In the genomic region with DNA sequence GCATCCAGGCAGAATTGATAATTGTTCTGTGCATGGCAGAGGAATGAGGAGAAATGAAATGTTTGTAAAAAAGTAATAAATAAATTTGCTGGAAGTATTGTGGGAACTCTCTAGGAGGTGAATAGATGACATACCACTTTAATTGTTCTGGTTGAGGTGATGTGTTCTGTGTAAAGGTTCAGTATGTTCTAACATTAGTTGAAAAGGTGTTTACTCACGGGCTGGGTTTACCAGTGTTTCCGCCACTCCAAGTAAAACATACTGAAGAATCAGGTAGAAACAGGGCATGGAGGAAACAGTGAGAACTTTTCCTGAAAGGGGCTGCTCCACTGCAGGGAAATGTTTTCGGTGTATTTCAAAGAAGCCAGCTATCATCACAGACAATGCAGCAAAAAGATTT, we compare ENCODE assay signal across 19 cellular contexts. TPM values are rescaled to one million over a fixed set of nuclear protein-coding genes. Genes with fewer than 3 reads are reported as not detected.
DNase-seq lines count a peak whose midpoint lies in the region; ATAC-seq and TF ChIP-seq lines count a peak whose summit lies in the region.
"Had no signal": no experiment of that assay in that cellular context is flagged by ENCODE, and none has a peak within 500 bp of the region (broad histone marks: within the 10 kb centered on the region; RNA-seq: fewer than 3 reads in every experiment).

No MANE protein-coding gene starts in this region.

- TF ChIP-seq CTCF in neural progenitor cell (IDR thresholded peaks at IDR 0.05) (no peak), stomach (IDR thresholded peaks at IDR 0.05) (no peak)

- H3K27me3 ChIP-seq in neural progenitor cell (no peaks in the 10 kb centered on the region), stomach (no peaks in the 10 kb centered on the region)
- H3K27me3 ChIP-seq: BE2C, BLaER1 had no signal

- peak; percentile 45 for ATAC-seq in left colon

- no peaks in the 10 kb centered on the region for H3K79me2 ChIP-seq in neural progenitor cell (ENCODE audit: low read depth)

- no peaks in the 10 kb centered on the region for H3K36me3 Mint-ChIP-seq in neural progenitor cell
- H3K36me3 Mint-ChIP-seq: CD14-positive monocyte; CD4-positive, alpha-beta memory T cell; CD4-positive, CD25-positive, alpha-beta regulatory T cell; CD8-positive, alpha-beta memory T cell had no signal

- no peak for TF ChIP-seq EP300 in stomach (IDR thresholded peaks at IDR 0.05)

- H3K4me1 Mint-ChIP-seq in neural progenitor cell = no peaks in the 10 kb centered on the region
- H3K4me1 Mint-ChIP-seq: CD14-positive monocyte; CD4-positive, alpha-beta memory T cell; CD4-positive, CD25-positive, alpha-beta regulatory T cell; CD8-positive, alpha-beta memory T cell had no signal

- H3K9ac ChIP-seq in neural progenitor cell = no peak overlapping the region
- H3K9ac ChIP-seq: BLaER1 had no signal

- H3K4me3 Mint-ChIP-seq in neural progenitor cell = no peak overlapping the region
- H3K4me3 Mint-ChIP-seq: CD14-positive monocyte; CD4-positive, alpha-beta memory T cell; CD4-positive, CD25-positive, alpha-beta regulatory T cell; CD8-positive, alpha-beta memory T cell had no signal

- H3K4me2 ChIP-seq in neural progenitor cell = no peak overlapping the region
- H3K4me2 ChIP-seq: BLaER1 had no signal

- no peak for DNase-seq in left colon
- no peak for DNase-seq in neural progenitor cell (ENCODE audit: low spot score)
- peak; percentile 27 for DNase-seq in stomach
- DNase-seq in DMS 273 (lab: John Stamatoyannopoulos, UW; ENCODE audit: unreplicated experiment) = no peak
- DNase-seq in SHP77 treated with DMSO at 0.1 percent for 48 hours (lab: John Stamatoyannopoulos, UW) = no peak
- no peak for DNase-seq in activated effector memory CD4-positive, alpha-beta T cell treated with anti-CD3 and anti-CD28 coated beads, Interleukin-2, amount 50 U/mL, for 16 hours
- DNase-seq: 8988T; ACHN; BE2C; C1 segment of cervical spinal cord; CD4-positive, alpha-beta memory T cell; CD4-positive, CD25-positive, alpha-beta regulatory T cell; CD8-positive, alpha-beta memory T cell; COR-L47; DMS79 treated with DMSO at 0.1 percent for 48 hours; GF-D8 had no signal

- no peak for TF ChIP-seq POLR2A in stomach (IDR thresholded peaks at IDR 0.05)

- H3K9me3 ChIP-seq in neural progenitor cell (ENCODE audit: low read depth) = no peaks in the 10 kb centered on the region
- no peaks in the 10 kb centered on the region for H3K9me3 ChIP-seq in stomach
- H3K9me3 ChIP-seq: BE2C, BLaER1 had no signal

- intact Hi-C loops in left colon (cut with DNase I, micrococcal nuclease) (no loop called here), stomach (cut with DNase I; ENCODE audit: low total_unique reads) (no loop called here)

- H3K4me3 ChIP-seq in neural progenitor cell (no peak overlapping the region), stomach (no peak overlapping the region)
- H3K4me3 ChIP-seq: BLaER1 had no signal

- H4K20me1 ChIP-seq in neural progenitor cell (ENCODE audit: low read depth) = no peaks in the 10 kb centered on the region
- H4K20me1 ChIP-seq: BLaER1 had no signal

- H3F3A ChIP-seq in neural progenitor cell (ENCODE audit: low read depth) = no peaks in the 10 kb centered on the region

- no peak overlapping the region for H3K27ac ChIP-seq in neural progenitor cell
- H3K27ac ChIP-seq in stomach = peak overlapping the region; percentile 37 to 76 (median 48)
- H3K27ac ChIP-seq: BLaER1 had no signal

- no peaks in the 10 kb centered on the region for H3K27me3 Mint-ChIP-seq in neural progenitor cell (ENCODE audit: insufficient read depth, low read depth)
- H3K27me3 Mint-ChIP-seq: CD4-positive, alpha-beta memory T cell; CD4-positive, CD25-positive, alpha-beta regulatory T cell; CD8-positive, alpha-beta memory T cell had no signal

- no peak overlapping the region for H3K27ac Mint-ChIP-seq in neural progenitor cell
- H3K27ac Mint-ChIP-seq: CD14-positive monocyte; CD4-positive, CD25-positive, alpha-beta regulatory T cell; CD8-positive, alpha-beta memory T cell had no signal

- H3K4me1 ChIP-seq in neural progenitor cell (no peaks in the 10 kb centered on the region), stomach (peaks cover 0 to 5% (median 2%) of the 10 kb centered on the region in 4 donors)
- H3K4me1 ChIP-seq: BE2C, BLaER1 had no signal

- H3K36me3 ChIP-seq in neural progenitor cell = no peaks in the 10 kb centered on the region
- no peaks in the 10 kb centered on the region for H3K36me3 ChIP-seq in stomach
- H3K36me3 ChIP-seq: BE2C, BLaER1 had no signal

- H2AFZ ChIP-seq in neural progenitor cell (replicated peaks) = peak overlapping the region; percentile 50

- WGBS in stomach, 5 donors = 38 to 65% (median 51%) methylated on average over 3 of the region's 3 CpGs

- no peaks in the 10 kb centered on the region for H3K9me3 Mint-ChIP-seq in neural progenitor cell
- H3K9me3 Mint-ChIP-seq: CD14-positive monocyte had no signal

RNA-seq across cellular contexts. Expression of a gene that starts 53.3 kb away (rescaled TPM):
- total RNA-seq in left colon (not detected), neural progenitor cell (ENCODE audit: low replicate concordance) (not detected in 2 replicates), stomach (not detected)
- polyA plus RNA-seq in stomach = not detected
- total RNA-seq: A673; CD4-positive, alpha-beta memory T cell; CD4-positive, CD25-positive, alpha-beta regulatory T cell; CD8-positive, alpha-beta memory T cell had no signal
- polyA plus RNA-seq: CD14-positive monocyte; CD4-positive, alpha-beta memory T cell; CD4-positive, CD25-positive, alpha-beta regulatory T cell; CD8-positive, alpha-beta memory T cell had no signal
